In the genomic region with DNA sequence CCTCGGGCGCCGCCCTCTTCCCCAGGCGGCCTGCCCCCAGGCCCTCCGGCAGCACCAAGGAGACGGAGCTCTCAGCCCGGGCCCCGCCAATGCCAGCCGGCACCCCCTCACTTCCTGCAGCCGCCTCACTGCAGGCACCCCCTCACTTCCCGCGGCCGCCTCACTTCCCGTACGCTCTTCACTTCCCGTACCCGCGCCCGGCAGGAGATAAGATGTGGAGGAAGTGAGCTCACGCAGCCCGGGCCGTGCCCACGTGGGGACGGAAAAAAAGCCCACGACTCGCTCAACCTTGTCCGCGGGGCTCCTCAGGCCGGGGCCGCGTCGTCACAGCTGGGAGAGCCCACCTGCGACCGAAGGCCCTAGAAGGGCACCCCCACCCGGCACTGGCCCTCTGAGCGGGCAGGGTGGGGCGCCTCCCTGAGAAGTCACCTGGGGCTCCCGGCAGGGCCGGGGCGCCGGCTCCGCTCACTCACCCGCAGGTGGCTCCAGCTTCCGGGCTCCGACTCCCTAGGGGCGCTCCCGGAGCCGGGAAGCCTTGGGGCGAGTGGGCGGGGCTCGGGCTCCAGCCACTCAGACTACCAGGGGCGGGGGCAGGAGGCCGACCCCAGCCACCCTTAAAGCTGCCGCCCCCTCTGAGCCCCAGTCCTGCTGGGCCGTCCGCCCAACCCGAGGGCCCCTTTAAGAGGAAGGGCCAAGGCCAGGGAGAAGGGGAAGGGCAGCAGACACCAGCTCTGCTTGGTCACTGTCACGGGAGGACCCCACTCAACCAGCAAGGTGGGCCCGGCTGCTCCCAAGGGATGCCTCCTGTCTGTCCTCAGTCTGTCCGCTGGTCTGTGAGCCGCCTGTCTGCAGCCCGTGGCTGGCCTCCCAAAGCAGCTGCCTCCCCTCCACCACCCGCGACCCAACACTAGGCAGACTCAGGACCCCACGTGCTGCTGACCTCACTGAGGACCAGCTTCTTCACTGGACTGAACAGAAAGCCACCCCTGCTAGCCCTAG, we compare ENCODE assay signal across 1 cellular context.
A peak's percentile ranks its signal among the peaks of the same experiment; 100 is the strongest.
TF ChIP-seq lines count a peak whose summit lies in the region.

No MANE protein-coding gene starts in this region.

TF ChIP-seq in IMR-90, 13 proteins besides CTCF, POLR2A, EP300 and RAD21:
- no peak for TF ChIP-seq CEBPB (IDR thresholded peaks at IDR 0.05; ENCODE audit: low read depth, low read length)
- TF ChIP-seq MXI1 (IDR thresholded peaks at IDR 0.05; ENCODE audit: borderline replicate concordance, low read depth, low read length), result peak; percentile 84
- TF ChIP-seq, protein P1, sequence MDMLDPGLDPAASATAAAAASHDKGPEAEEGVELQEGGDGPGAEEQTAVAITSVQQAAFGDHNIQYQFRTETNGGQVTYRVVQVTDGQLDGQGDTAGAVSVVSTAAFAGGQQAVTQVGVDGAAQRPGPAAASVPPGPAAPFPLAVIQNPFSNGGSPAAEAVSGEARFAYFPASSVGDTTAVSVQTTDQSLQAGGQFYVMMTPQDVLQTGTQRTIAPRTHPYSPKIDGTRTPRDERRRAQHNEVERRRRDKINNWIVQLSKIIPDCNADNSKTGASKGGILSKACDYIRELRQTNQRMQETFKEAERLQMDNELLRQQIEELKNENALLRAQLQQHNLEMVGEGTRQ (IDR thresholded peaks at IDR 0.05; ENCODE audit: low read depth, low read length), result peak; percentile 89
- TF ChIP-seq MAFK (IDR thresholded peaks at IDR 0.05; ENCODE audit: low read depth, low read length), result no peak
- TF ChIP-seq MAZ (IDR thresholded peaks at IDR 0.05; ENCODE audit: borderline replicate concordance, low read depth, low read length), result peak; percentile 67; the same call in 1 of the 2 replicates
- TF ChIP-seq BHLHE40 (IDR thresholded peaks at IDR 0.05; ENCODE audit: low read depth, low read length), result peak; percentile 75
- no peak for TF ChIP-seq SMC3 (IDR thresholded peaks at IDR 0.05; ENCODE audit: low read depth, low read length)
- no peak for TF ChIP-seq NFE2L2 (IDR thresholded peaks at IDR 0.05; ENCODE audit: low read depth, low read length)
- no peak for TF ChIP-seq RCOR1 (IDR thresholded peaks at IDR 0.05; ENCODE audit: insufficient replicate concordance, low read length)
- no peak for TF ChIP-seq CHD1 (IDR thresholded peaks at IDR 0.05; ENCODE audit: low read depth, low read length)
- TF ChIP-seq RFX5 (IDR thresholded peaks at IDR 0.05; ENCODE audit: low read depth, low read length), result no peak
- TF ChIP-seq FOS (IDR thresholded peaks at IDR 0.05; ENCODE audit: low read depth, low read length), result no peak
- TF ChIP-seq, protein P2, sequence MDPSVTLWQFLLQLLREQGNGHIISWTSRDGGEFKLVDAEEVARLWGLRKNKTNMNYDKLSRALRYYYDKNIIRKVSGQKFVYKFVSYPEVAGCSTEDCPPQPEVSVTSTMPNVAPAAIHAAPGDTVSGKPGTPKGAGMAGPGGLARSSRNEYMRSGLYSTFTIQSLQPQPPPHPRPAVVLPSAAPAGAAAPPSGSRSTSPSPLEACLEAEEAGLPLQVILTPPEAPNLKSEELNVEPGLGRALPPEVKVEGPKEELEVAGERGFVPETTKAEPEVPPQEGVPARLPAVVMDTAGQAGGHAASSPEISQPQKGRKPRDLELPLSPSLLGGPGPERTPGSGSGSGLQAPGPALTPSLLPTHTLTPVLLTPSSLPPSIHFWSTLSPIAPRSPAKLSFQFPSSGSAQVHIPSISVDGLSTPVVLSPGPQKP (IDR thresholded peaks at IDR 0.05; ENCODE audit: borderline replicate concordance, low read depth, low read length), result no peak
